Comparison of ENCODE assay signal across 14 cellular contexts in the genomic region with DNA sequence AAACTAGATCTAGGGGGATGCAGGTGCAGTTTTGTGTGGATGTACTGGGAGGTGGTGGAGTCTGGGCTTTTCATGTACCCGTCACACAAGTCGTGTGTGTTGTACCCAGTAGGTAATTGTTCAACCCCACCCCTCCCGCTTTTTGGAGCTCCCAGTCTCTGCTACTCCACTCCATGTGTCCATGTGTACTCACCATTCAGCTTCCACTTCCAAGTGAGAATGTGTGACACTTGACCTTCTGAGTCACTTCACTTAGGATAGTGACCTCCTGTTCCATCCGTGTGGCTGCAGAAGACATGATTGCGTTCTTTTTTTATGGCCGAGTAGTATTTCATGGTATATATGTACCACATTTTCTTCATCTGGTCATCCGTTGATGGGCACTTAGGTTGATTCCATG. TPM values are rescaled to one million over a fixed set of nuclear protein-coding genes. Genes with fewer than 3 reads are reported as not detected.
"Had no signal": no experiment of that assay in that cellular context is flagged by ENCODE, and none has a peak within 500 bp of the region (broad histone marks: within the 10 kb centered on the region; RNA-seq: fewer than 3 reads in every experiment).

No MANE protein-coding gene starts in this region.

RNA-seq across cellular contexts. Expression of gene LRRC14B, which starts 49.3 kb away (rescaled TPM):
- total RNA-seq: naive thymus-derived CD4-positive, alpha-beta T cell; natural killer cell; occipital lobe; progenitor cell of endocrine pancreas; pulmonary artery endothelial cell; sciatic nerve; subcutaneous adipose tissue; thoracic aorta; thyroid gland; tibial nerve; upper lobe of left lung; ureter; vagina had no signal
- polyA plus RNA-seq: neural cell had no signal
